In the genomic region with DNA sequence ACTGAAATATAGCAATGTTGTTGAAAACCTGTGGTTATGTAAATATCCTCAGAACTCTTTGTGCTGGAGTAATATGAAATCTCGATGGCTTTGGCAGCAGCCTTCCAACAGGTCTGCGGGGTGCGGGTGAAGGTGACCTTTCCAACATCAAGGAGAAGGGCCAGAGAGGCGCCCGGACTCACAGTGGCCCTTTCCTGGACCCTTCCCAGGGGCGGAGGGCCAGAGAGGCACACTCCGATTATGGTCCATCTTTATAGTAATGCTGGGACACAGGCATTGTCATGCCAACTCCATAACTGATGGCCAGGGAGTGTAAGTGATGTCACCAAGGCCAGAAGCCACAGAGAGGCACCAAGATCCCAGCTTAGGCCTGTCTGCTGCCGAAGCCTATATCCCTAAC, we compare ENCODE assay signal across 1 cellular context.
TF ChIP-seq lines count a peak whose summit lies in the region.

No MANE protein-coding gene starts in this region.

TF ChIP-seq in WTC11, 78 proteins besides CTCF, POLR2A, EP300 and RAD21 (continued from another document):
- TF ChIP-seq, protein P1, sequence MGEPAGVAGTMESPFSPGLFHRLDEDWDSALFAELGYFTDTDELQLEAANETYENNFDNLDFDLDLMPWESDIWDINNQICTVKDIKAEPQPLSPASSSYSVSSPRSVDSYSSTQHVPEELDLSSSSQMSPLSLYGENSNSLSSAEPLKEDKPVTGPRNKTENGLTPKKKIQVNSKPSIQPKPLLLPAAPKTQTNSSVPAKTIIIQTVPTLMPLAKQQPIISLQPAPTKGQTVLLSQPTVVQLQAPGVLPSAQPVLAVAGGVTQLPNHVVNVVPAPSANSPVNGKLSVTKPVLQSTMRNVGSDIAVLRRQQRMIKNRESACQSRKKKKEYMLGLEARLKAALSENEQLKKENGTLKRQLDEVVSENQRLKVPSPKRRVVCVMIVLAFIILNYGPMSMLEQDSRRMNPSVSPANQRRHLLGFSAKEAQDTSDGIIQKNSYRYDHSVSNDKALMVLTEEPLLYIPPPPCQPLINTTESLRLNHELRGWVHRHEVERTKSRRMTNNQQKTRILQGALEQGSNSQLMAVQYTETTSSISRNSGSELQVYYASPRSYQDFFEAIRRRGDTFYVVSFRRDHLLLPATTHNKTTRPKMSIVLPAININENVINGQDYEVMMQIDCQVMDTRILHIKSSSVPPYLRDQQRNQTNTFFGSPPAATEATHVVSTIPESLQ (CRISPR knock-in tag; IDR thresholded peaks at IDR 0.05): no peak
